ENCODE assay signal across 1 cellular context in genomic region chr16:89268987-89269735, GRCh38.
A peak's percentile ranks its signal among the peaks of the same experiment; 100 is the strongest.
TF ChIP-seq lines count a peak whose summit lies in the region.

No MANE protein-coding gene starts in this region.

TF ChIP-seq in HepG2, 621 proteins besides CTCF, POLR2A, EP300 and RAD21 (continued from another document):
- no peak for TF ChIP-seq ATF2 (CRISPR knock-in tag; IDR thresholded peaks at IDR 0.05)
- TF ChIP-seq CEBPG (CRISPR knock-in tag; IDR thresholded peaks at IDR 0.05) = 0 out of 2 replicates have a peak, but pooled peaks have one; percentile 17
- no peak for TF ChIP-seq NFKB2 (CRISPR knock-in tag; IDR thresholded peaks at IDR 0.05; ENCODE audit: borderline replicate concordance)
- TF ChIP-seq ZNF773 (CRISPR knock-in tag; IDR thresholded peaks at IDR 0.05; ENCODE audit: borderline replicate concordance) = no peak
- TF ChIP-seq RBM22 (optimal IDR thresholded peaks at IDR 0.05; ENCODE audit: low read length) = peak; percentile 59
- no peak for TF ChIP-seq ZNF335 (CRISPR knock-in tag; IDR thresholded peaks at IDR 0.05)
- no peak for TF ChIP-seq TFE3 (CRISPR knock-in tag; IDR thresholded peaks at IDR 0.05)
- no peak for TF ChIP-seq ZMAT3 (CRISPR knock-in tag; conservative IDR thresholded peaks at IDR 0.05)
- no peak for TF ChIP-seq GRHL1 (CRISPR knock-in tag; conservative IDR thresholded peaks at IDR 0.05)
- TF ChIP-seq ZNF83 (CRISPR knock-in tag; IDR thresholded peaks at IDR 0.05; ENCODE audit: borderline replicate concordance) = no peak
- TF ChIP-seq ZNF121 (CRISPR knock-in tag; IDR thresholded peaks at IDR 0.05) = no peak
- TF ChIP-seq ZFP36L2 (CRISPR knock-in tag; IDR thresholded peaks at IDR 0.05) = no peak
- TF ChIP-seq ATF4 (CRISPR knock-in tag; IDR thresholded peaks at IDR 0.05) = peak in 1 of 2 experiments; percentile 31; a peak in 1 of 4 replicates
- TF ChIP-seq ATF3 (CRISPR knock-in tag; IDR thresholded peaks at IDR 0.05) = peak; percentile 90
TF ChIP-seq in HepG2: peak in this region for 11.
